In genomic region chr16:19040400-19040799, GRCh38 we compare ENCODE assay signal across 3 cellular contexts. TPM values are rescaled to one million over a fixed set of nuclear protein-coding genes. Genes with fewer than 3 reads are reported as not detected.
"Had no signal": no experiment of that assay in that cellular context is flagged by ENCODE, and none has a peak within 500 bp of the region (broad histone marks: within the 10 kb centered on the region; RNA-seq: fewer than 3 reads in every experiment).

No MANE protein-coding gene starts in this region.

- ATAC-seq: GM12878 had no signal

- H3K4me3 ChIP-seq: GM12878 had no signal

- DNase-seq: GDM1, GF-D8 had no signal

RNA-seq across cellular contexts. Expression of gene TMC7, which starts 56.7 kb away (rescaled TPM):
- total RNA-seq: GM12878 had no signal
